24 cellular contexts compared by ENCODE assay signal in genomic region chr19:44865196-44865767, GRCh38. TPM values are rescaled to one million over a fixed set of nuclear protein-coding genes. Genes with fewer than 3 reads are reported as not detected.
"Had no signal": no experiment of that assay in that cellular context is flagged by ENCODE, and none has a peak within 500 bp of the region (broad histone marks: within the 10 kb centered on the region; RNA-seq: fewer than 3 reads in every experiment).

No MANE protein-coding gene starts in this region.

- H3K4me1 ChIP-seq: foreskin keratinocyte had no signal

- H2AFZ ChIP-seq: hepatocyte had no signal

- H3K4me3 ChIP-seq: dorsolateral prefrontal cortex, hepatocyte, lung, mucosa of descending colon had no signal

- H3K27ac ChIP-seq: epithelial cell of prostate, foreskin keratinocyte, hepatocyte had no signal

- H3K9me3 ChIP-seq: mucosa of descending colon had no signal

- H3K4me1 Mint-ChIP-seq: activated B cell treated with CpG ODN at 0.5 μM for 24 hours; activated CD4-positive, alpha-beta memory T cell treated with anti-CD3 and anti-CD28 coated beads, Interleukin-2, amount 10 ng/mL, durations not matched to agents 7 days and 5 days; activated CD8-positive, alpha-beta memory T cell treated with anti-CD3 and anti-CD28 coated beads, Interleukin-2, amount 10 ng/mL, durations not matched to agents 7 days and 5 days; activated T-helper 17 cell treated with anti-CD3 and anti-CD28 coated beads, Interleukin-2, amount 50 U/mL, for 72 hours; naive B cell; stimulated activated naive CD8-positive, alpha-beta T cell treated with anti-CD3 and anti-CD28 coated beads, Interleukin-15, amount 100 ng/mL, for 72 hours had no signal

- H3K9me3 Mint-ChIP-seq: activated B cell treated with CpG ODN at 0.5 μM for 24 hours; activated CD4-positive, alpha-beta memory T cell treated with anti-CD3 and anti-CD28 coated beads, Interleukin-2, amount 10 ng/mL, durations not matched to agents 7 days and 5 days; activated naive CD8-positive, alpha-beta T cell treated with anti-CD3 and anti-CD28 coated beads, Interleukin-2, amount 10 ng/mL, durations not matched to agents 7 days and 5 days; activated T-helper 17 cell treated with anti-CD3 and anti-CD28 coated beads, Interleukin-2, amount 50 U/mL, for 72 hours; stimulated activated naive CD8-positive, alpha-beta T cell treated with anti-CD3 and anti-CD28 coated beads, Interleukin-15, amount 100 ng/mL, for 72 hours; T-helper 2 cell treated with Interferon-gamma antibody and Interleukin-4, amounts not matched to agents 5 μg/mL and 100 μg/mL, for 36 hours; type B pancreatic cell had no signal

- H3K27me3 ChIP-seq: dorsolateral prefrontal cortex, foreskin keratinocyte, hepatocyte had no signal

- DNase-seq: activated B cell treated with CpG ODN at 0.5 μM for 24 hours; activated CD4-positive, alpha-beta memory T cell treated with anti-CD3 and anti-CD28 coated beads, Interleukin-2, amount 10 ng/mL, durations not matched to agents 7 days and 5 days; activated CD4-positive, alpha-beta T cell treated with anti-CD3 and anti-CD28 coated beads for 4 hours; activated CD8-positive, alpha-beta memory T cell treated with anti-CD3 and anti-CD28 coated beads, Interleukin-2, amount 10 ng/mL, durations not matched to agents 7 days and 5 days; activated naive CD4-positive, alpha-beta T cell; activated naive CD8-positive, alpha-beta T cell treated with anti-CD3 and anti-CD28 coated beads, Interleukin-2, amount 10 ng/mL, durations not matched to agents 7 days and 5 days; dorsolateral prefrontal cortex; foreskin keratinocyte; mucosa of descending colon; naive B cell; retina; stimulated activated CD4-positive, alpha-beta T cell treated with anti-CD3 and anti-CD28 coated beads, Interleukin-12 subunit alpha, Interleukin-12 subunit beta, amount 100 ng/mL, for 4 hours; stimulated activated CD4-positive, alpha-beta T cell treated with anti-CD3 and anti-CD28 coated beads, Interleukin-2, amount 100 ng/mL, for 24 hours; stimulated activated naive CD8-positive, alpha-beta T cell treated with anti-CD3 and anti-CD28 coated beads, Interleukin-15, amount 100 ng/mL, for 72 hours; SW 1271 had no signal

- H3K27ac Mint-ChIP-seq: activated B cell treated with CpG ODN at 0.5 μM for 24 hours; activated CD4-positive, alpha-beta memory T cell treated with anti-CD3 and anti-CD28 coated beads, Interleukin-2, amount 10 ng/mL, durations not matched to agents 7 days and 5 days; activated CD8-positive, alpha-beta memory T cell treated with anti-CD3 and anti-CD28 coated beads, Interleukin-2, amount 10 ng/mL, durations not matched to agents 7 days and 5 days; activated naive CD8-positive, alpha-beta T cell treated with anti-CD3 and anti-CD28 coated beads, Interleukin-2, amount 10 ng/mL, durations not matched to agents 7 days and 5 days; activated T-helper 17 cell treated with anti-CD3 and anti-CD28 coated beads, Interleukin-2, amount 50 U/mL, for 72 hours; brain; T-helper 2 cell treated with Interferon-gamma antibody and Interleukin-4, amounts not matched to agents 5 μg/mL and 100 μg/mL, for 36 hours; type B pancreatic cell had no signal

- H3K4me3 Mint-ChIP-seq: activated B cell treated with CpG ODN at 0.5 μM for 24 hours; activated CD4-positive, alpha-beta memory T cell treated with anti-CD3 and anti-CD28 coated beads, Interleukin-2, amount 10 ng/mL, durations not matched to agents 7 days and 5 days; activated CD8-positive, alpha-beta memory T cell treated with anti-CD3 and anti-CD28 coated beads, Interleukin-2, amount 10 ng/mL, durations not matched to agents 7 days and 5 days; activated naive CD8-positive, alpha-beta T cell treated with anti-CD3 and anti-CD28 coated beads, Interleukin-2, amount 10 ng/mL, durations not matched to agents 7 days and 5 days; activated T-helper 17 cell treated with anti-CD3 and anti-CD28 coated beads, Interleukin-2, amount 50 U/mL, for 72 hours; brain; naive B cell; stimulated activated naive CD8-positive, alpha-beta T cell treated with anti-CD3 and anti-CD28 coated beads, Interleukin-15, amount 100 ng/mL, for 72 hours; T-helper 2 cell treated with Interferon-gamma antibody and Interleukin-4, amounts not matched to agents 5 μg/mL and 100 μg/mL, for 36 hours; type B pancreatic cell had no signal

- H3K36me3 Mint-ChIP-seq: activated CD8-positive, alpha-beta memory T cell treated with anti-CD3 and anti-CD28 coated beads, Interleukin-2, amount 10 ng/mL, durations not matched to agents 7 days and 5 days; activated naive CD8-positive, alpha-beta T cell treated with anti-CD3 and anti-CD28 coated beads, Interleukin-2, amount 10 ng/mL, durations not matched to agents 7 days and 5 days; naive B cell had no signal

- H3K4me2 ChIP-seq: hepatocyte had no signal

- H3K27me3 Mint-ChIP-seq: activated CD4-positive, alpha-beta memory T cell treated with anti-CD3 and anti-CD28 coated beads, Interleukin-2, amount 10 ng/mL, durations not matched to agents 7 days and 5 days; activated CD8-positive, alpha-beta memory T cell treated with anti-CD3 and anti-CD28 coated beads, Interleukin-2, amount 10 ng/mL, durations not matched to agents 7 days and 5 days; activated T-helper 17 cell treated with anti-CD3 and anti-CD28 coated beads, Interleukin-2, amount 50 U/mL, for 72 hours; brain; stimulated activated naive CD8-positive, alpha-beta T cell treated with anti-CD3 and anti-CD28 coated beads, Interleukin-15, amount 100 ng/mL, for 72 hours; type B pancreatic cell had no signal

- ATAC-seq: activated CD8-positive, alpha-beta memory T cell treated with anti-CD3 and anti-CD28 coated beads, Interleukin-2, amount 10 ng/mL, durations not matched to agents 7 days and 5 days; activated T-helper 17 cell treated with anti-CD3 and anti-CD28 coated beads, Interleukin-2, amount 50 U/mL, for 72 hours; foreskin keratinocyte; mucosa of descending colon; stimulated activated naive CD8-positive, alpha-beta T cell treated with anti-CD3 and anti-CD28 coated beads, Interleukin-15, amount 100 ng/mL, for 72 hours had no signal

- FAIRE-seq: keratinocyte, TTC549 had no signal

RNA-seq across cellular contexts. Expression of gene APOE, which starts 40.3 kb away (rescaled TPM):
- total RNA-seq: activated B cell treated with CpG ODN at 0.5 μM for 24 hours; activated CD4-positive, alpha-beta memory T cell treated with anti-CD3 and anti-CD28 coated beads, Interleukin-2, amount 10 ng/mL, durations not matched to agents 7 days and 5 days had no signal

RNA-seq across cellular contexts. Expression of gene BCAM, which starts 56.4 kb away (rescaled TPM):
- total RNA-seq: activated B cell treated with CpG ODN at 0.5 μM for 24 hours; activated CD4-positive, alpha-beta memory T cell treated with anti-CD3 and anti-CD28 coated beads, Interleukin-2, amount 10 ng/mL, durations not matched to agents 7 days and 5 days; activated CD8-positive, alpha-beta memory T cell treated with anti-CD3 and anti-CD28 coated beads, Interleukin-2, amount 10 ng/mL, durations not matched to agents 7 days and 5 days; activated naive CD8-positive, alpha-beta T cell treated with anti-CD3 and anti-CD28 coated beads, Interleukin-2, amount 10 ng/mL, durations not matched to agents 7 days and 5 days; activated T-helper 17 cell treated with anti-CD3 and anti-CD28 coated beads, Interleukin-2, amount 50 U/mL, for 72 hours had no signal
